In genomic region chr11:77823775-77824174, GRCh38 we compare ENCODE assay signal across 11 cellular contexts. TPM values are rescaled to one million over a fixed set of nuclear protein-coding genes. Genes with fewer than 3 reads are reported as not detected.
DNase-seq lines count a peak whose midpoint lies in the region; ATAC-seq and TF ChIP-seq lines count a peak whose summit lies in the region.
"Had no signal": no experiment of that assay in that cellular context is flagged by ENCODE, and none has a peak within 500 bp of the region (broad histone marks: within the 10 kb centered on the region; RNA-seq: fewer than 3 reads in every experiment).

No MANE protein-coding gene starts in this region.

- H3K9me3 ChIP-seq in HEK293 (ENCODE audit: control insufficient read depth, insufficient read depth, low read depth, low read length) (no peaks in the 10 kb centered on the region), adipocyte (ENCODE audit: control insufficient read depth, low read length) (no peaks in the 10 kb centered on the region), smooth muscle cell (replicated peaks; ENCODE audit: low read depth) (no peaks in the 10 kb centered on the region)

- H3K27ac ChIP-seq in HEK293 (ENCODE audit: extremely low read depth, low read depth, low read length) (no peak overlapping the region), smooth muscle cell (ENCODE audit: low read depth) (peak overlapping the region; percentile 26)

- DNase-seq in adipocyte (ENCODE audit: low read depth) (peak; percentile 78), hepatic stellate cell (ENCODE audit: low spot score) (peak; percentile 54), smooth muscle cell (lab: John Stamatoyannopoulos, UW; ENCODE audit: unreplicated experiment) (no peak), HCEC 1CT (no peak)
- no peak for DNase-seq in effector memory CD8-positive, alpha-beta T cell
- DNase-seq: activated CD8-positive, alpha-beta T cell treated with anti-CD3 and anti-CD28 coated beads, Interleukin-2, amount 10 ng/mL, durations not matched to agents 7 days and 5 days; activated naive CD4-positive, alpha-beta T cell treated with Interleukin-2 at 50 U/mL for 16 hours; MM.1S; NCI-H446 had no signal

- H3K27me3 Mint-ChIP-seq in effector memory CD8-positive, alpha-beta T cell = no peaks in the 10 kb centered on the region

- no peak overlapping the region for H3K27ac Mint-ChIP-seq in effector memory CD8-positive, alpha-beta T cell
- H3K27ac Mint-ChIP-seq: activated CD8-positive, alpha-beta T cell treated with anti-CD3 and anti-CD28 coated beads, Interleukin-2, amount 10 ng/mL, durations not matched to agents 7 days and 5 days had no signal

- TF ChIP-seq CTCF in HEK293 (tag by site-specific recombination; IDR thresholded peaks at IDR 0.05) = no peak
- no peak for TF ChIP-seq CTCF in smooth muscle cell (IDR thresholded peaks at IDR 0.05; ENCODE audit: borderline replicate concordance, insufficient read depth, poor library complexity, severe bottlenecking)

- H3K4me3 ChIP-seq in HEK293 (ENCODE audit: low read depth, low read length) (no peak overlapping the region), adipocyte (ENCODE audit: low read length) (peak overlapping the region; percentile 71), smooth muscle cell (peak overlapping the region; percentile 25)

- H3K79me2 ChIP-seq in smooth muscle cell (ENCODE audit: low read depth) = peaks cover 42% of the 10 kb centered on the region

- WGBS in smooth muscle cell (ENCODE audit: low lambda C conversion rate) = 35% methylated on average over 1 of the region's 1 CpG

- H3K9ac ChIP-seq in adipocyte (ENCODE audit: low read length) (peak overlapping the region; percentile 76), smooth muscle cell (ENCODE audit: low read depth) (no peak overlapping the region)

- H2AFZ ChIP-seq in smooth muscle cell (ENCODE audit: low read depth) = peak overlapping the region; percentile 16

- peak overlapping the region; percentile 57 for H3K4me2 ChIP-seq in smooth muscle cell

- H3K36me3 ChIP-seq in HEK293 (ENCODE audit: control insufficient read depth in 2 of 2, insufficient read depth in 1 of 2, low read length in 2 of 2) = no peaks in the 10 kb centered on the region
- H3K36me3 ChIP-seq in adipocyte (ENCODE audit: control insufficient read depth, insufficient read depth, low read length, severe bottlenecking) = peaks cover 3% of the 10 kb centered on the region
- no peaks in the 10 kb centered on the region for H3K36me3 ChIP-seq in smooth muscle cell (ENCODE audit: low read depth)

- H3K4me1 ChIP-seq in HEK293 (ENCODE audit: control insufficient read depth, insufficient read depth, low read length) (no peaks in the 10 kb centered on the region), adipocyte (ENCODE audit: control insufficient read depth, insufficient read depth, low read length) (peaks cover 31% of the 10 kb centered on the region), smooth muscle cell (ENCODE audit: low read depth) (peaks cover 15% of the 10 kb centered on the region)

- CTCF ChIA-PET in HEK293 (lab: Yijun Ruan, JAX) = interaction anchor here (0.6 kb wide), 1 partner anchor 248 kb away, joined by 3 read pairs; no protein-coding TSS in a partner anchor

- POLR2A ChIA-PET in HEK293 (lab: Yijun Ruan, JAX) = interaction anchor here (1.1 kb wide), 1 partner anchor 171 kb away, joined by 4 read pairs; the partner anchor contains the start of gene INTS4

- H3K9me3 Mint-ChIP-seq in effector memory CD8-positive, alpha-beta T cell = no peaks in the 10 kb centered on the region

- H3K4me3 Mint-ChIP-seq in effector memory CD8-positive, alpha-beta T cell = no peak overlapping the region
- H3K4me3 Mint-ChIP-seq: activated CD8-positive, alpha-beta T cell treated with anti-CD3 and anti-CD28 coated beads, Interleukin-2, amount 10 ng/mL, durations not matched to agents 7 days and 5 days had no signal

- H4K20me1 ChIP-seq in smooth muscle cell (ENCODE audit: low read depth) = peaks cover 5% of the 10 kb centered on the region

- no peak for ATAC-seq in effector memory CD8-positive, alpha-beta T cell (replicated peaks)
- ATAC-seq in GM18861 (IDR thresholded peaks at IDR 0.05; ENCODE audit: unreplicated experiment) = no peak
- ATAC-seq: activated CD8-positive, alpha-beta T cell treated with anti-CD3 and anti-CD28 coated beads, Interleukin-2, amount 10 ng/mL, durations not matched to agents 7 days and 5 days had no signal

- H3K36me3 Mint-ChIP-seq in effector memory CD8-positive, alpha-beta T cell (ENCODE audit: insufficient read depth) = peaks cover 17% of the 10 kb centered on the region

- H3K4me1 Mint-ChIP-seq in effector memory CD8-positive, alpha-beta T cell (ENCODE audit: low read depth in 2 of 2) = peaks cover 12 to 16% of the 10 kb centered on the region in 2 donors

- peaks cover 8% of the 10 kb centered on the region for H3F3A ChIP-seq in smooth muscle cell (ENCODE audit: low read depth)

- H3K27me3 ChIP-seq in adipocyte (replicated peaks; ENCODE audit: control insufficient read depth, insufficient read depth, low read length) (no peaks in the 10 kb centered on the region), smooth muscle cell (ENCODE audit: low read depth) (no peaks in the 10 kb centered on the region)

TF ChIP-seq in HEK293, 187 proteins besides CTCF, POLR2A, EP300 and RAD21:
- no peak for TF ChIP-seq ZNF548 (tag by site-specific recombination; IDR thresholded peaks at IDR 0.05)
- TF ChIP-seq ZFHX2 (tag by site-specific recombination; conservative IDR thresholded peaks at IDR 0.05) = no peak
- no peak for TF ChIP-seq SETDB1 (IDR thresholded peaks at IDR 0.05; ENCODE audit: insufficient read length, low read length)
- TF ChIP-seq PRDM6 (tag by site-specific recombination; IDR thresholded peaks at IDR 0.05) = peak; percentile 83
TF ChIP-seq in HEK293: peak in this region for 1.

RNA-seq across cellular contexts. Expression of gene AAMDC, which starts 2.8 kb away (rescaled TPM):
- total RNA-seq in smooth muscle cell = 24.2 and 33.3 TPM in 2 replicates
- 73.4 and 76.3 TPM in 2 replicates for polyA plus RNA-seq in smooth muscle cell

RNA-seq across cellular contexts. Expression of gene RSF1, which starts 3.3 kb away (rescaled TPM):
- total RNA-seq in smooth muscle cell = 39.6 and 80.6 TPM in 2 replicates
- polyA plus RNA-seq in smooth muscle cell = 62.6 and 92.4 TPM in 2 replicates

Comparison
In these comparisons a context has a peak if more than half of its experiments do, and no peak if none do; other contexts are left out.
1. DNase-seq: peak in adipocyte (single experiment) and hepatic stellate cell (single experiment); none in smooth muscle cell (single experiment), effector memory CD8-positive, alpha-beta T cell (0 of 3) and HCEC 1CT (single experiment).